In genomic region chr19:49129238-49129583, GRCh38 we compare ENCODE assay signal across 16 cellular contexts. TPM values are rescaled to one million over a fixed set of nuclear protein-coding genes. Genes with fewer than 3 reads are reported as not detected.
DNase-seq lines count a peak whose midpoint lies in the region; ATAC-seq and TF ChIP-seq lines count a peak whose summit lies in the region.
"Had no signal": no experiment of that assay in that cellular context is flagged by ENCODE, and none has a peak within 500 bp of the region (broad histone marks: within the 10 kb centered on the region; RNA-seq: fewer than 3 reads in every experiment).

No MANE protein-coding gene starts in this region.

- CTCF ChIA-PET in activated CD8-positive, alpha-beta T cell treated with anti-CD3 and anti-CD28 coated beads, Interleukin-2, amount 10 ng/mL, durations not matched to agents 7 days and 5 days (lab: Charles Lee) = interaction anchor here (0.7 to 3.7 kb wide), 6 partner anchors 15 to 614 kb away, joined by 3 to 23 read pairs (median 9); partner anchors contain the start of gene LIN7B
- CTCF ChIA-PET in activated CD8-positive, alpha-beta T cell treated with anti-CD3 and anti-CD28 coated beads for 36 hours (lab: Charles Lee) = interaction anchor here (0.6 to 3.7 kb wide), 7 partner anchors 15 to 342 kb away, joined by 3 to 17 read pairs (median 5); partner anchors contain the start of gene LIN7B

- peaks cover 25% of the 10 kb centered on the region for H3K4me1 Mint-ChIP-seq in activated CD8-positive, alpha-beta T cell treated with anti-CD3 and anti-CD28 coated beads, Interleukin-2, amount 10 ng/mL, durations not matched to agents 7 days and 5 days (ENCODE audit: low read depth)
- peaks cover 15% of the 10 kb centered on the region for H3K4me1 Mint-ChIP-seq in activated CD8-positive, alpha-beta T cell treated with anti-CD3 and anti-CD28 coated beads for 36 hours (ENCODE audit: low read depth)
- peaks cover 16% of the 10 kb centered on the region for H3K4me1 Mint-ChIP-seq in osteocyte (ENCODE audit: unreplicated experiment)

- ATAC-seq in activated CD8-positive, alpha-beta T cell treated with anti-CD3 and anti-CD28 coated beads, Interleukin-2, amount 10 ng/mL, durations not matched to agents 7 days and 5 days = no peak
- no peak for ATAC-seq in activated CD8-positive, alpha-beta T cell treated with anti-CD3 and anti-CD28 coated beads for 36 hours
- ATAC-seq in HG02840 (IDR thresholded peaks at IDR 0.05; ENCODE audit: low FRiP score, unreplicated experiment) (no peak), HG02642 (IDR thresholded peaks at IDR 0.05; ENCODE audit: poor library complexity, unreplicated experiment) (no peak)

- intact Hi-C loops in activated CD8-positive, alpha-beta T cell treated with anti-CD3 and anti-CD28 coated beads for 36 hours (cut with micrococcal nuclease) = no loop called here
- intact Hi-C loops in colonic mucosa (cut with DNase I) = no loop called here

- H3K4me1 ChIP-seq in colonic mucosa = no peaks in the 10 kb centered on the region

- peaks cover 9% of the 10 kb centered on the region for H3K27me3 Mint-ChIP-seq in activated CD8-positive, alpha-beta T cell treated with anti-CD3 and anti-CD28 coated beads, Interleukin-2, amount 10 ng/mL, durations not matched to agents 7 days and 5 days (ENCODE audit: low read depth)
- peaks cover under 1% of the 10 kb centered on the region for H3K27me3 Mint-ChIP-seq in activated CD8-positive, alpha-beta T cell treated with anti-CD3 and anti-CD28 coated beads for 36 hours
- no peaks in the 10 kb centered on the region for H3K27me3 Mint-ChIP-seq in osteocyte (ENCODE audit: unreplicated experiment)

- TF ChIP-seq CTCF in activated CD8-positive, alpha-beta T cell treated with anti-CD3 and anti-CD28 coated beads for 36 hours (IDR thresholded peaks at IDR 0.05) = no peak
- TF ChIP-seq CTCF in colonic mucosa (IDR thresholded peaks at IDR 0.05) = no peak
- no peak for TF ChIP-seq CTCF in osteocyte (IDR thresholded peaks at IDR 0.05)

- H3K9me3 Mint-ChIP-seq in activated CD8-positive, alpha-beta T cell treated with anti-CD3 and anti-CD28 coated beads, Interleukin-2, amount 10 ng/mL, durations not matched to agents 7 days and 5 days (ENCODE audit: insufficient read depth) = no peaks in the 10 kb centered on the region
- no peaks in the 10 kb centered on the region for H3K9me3 Mint-ChIP-seq in activated CD8-positive, alpha-beta T cell treated with anti-CD3 and anti-CD28 coated beads for 36 hours
- no peaks in the 10 kb centered on the region for H3K9me3 Mint-ChIP-seq in osteocyte (ENCODE audit: unreplicated experiment)
- H3K9me3 Mint-ChIP-seq: activated T-helper 2 cell treated with anti-CD3 and anti-CD28 coated beads, Interferon-gamma antibody, Interleukin-2, Interleukin-4, amounts not matched to agents 10 μg/mL and 5 μg/mL and 100 μg/mL, durations not matched to agents 14 hours and 24 hours and 36 hours had no signal

- H3K27ac Mint-ChIP-seq in activated CD8-positive, alpha-beta T cell treated with anti-CD3 and anti-CD28 coated beads, Interleukin-2, amount 10 ng/mL, durations not matched to agents 7 days and 5 days = no peak overlapping the region
- no peak overlapping the region for H3K27ac Mint-ChIP-seq in activated CD8-positive, alpha-beta T cell treated with anti-CD3 and anti-CD28 coated beads for 36 hours
- peak overlapping the region; percentile 54 for H3K27ac Mint-ChIP-seq in osteocyte (ENCODE audit: unreplicated experiment)
- H3K27ac Mint-ChIP-seq: activated T-helper 2 cell treated with anti-CD3 and anti-CD28 coated beads, Interferon-gamma antibody, Interleukin-2, Interleukin-4, amounts not matched to agents 10 μg/mL and 5 μg/mL and 100 μg/mL, durations not matched to agents 14 hours and 24 hours and 36 hours had no signal

- H3K9ac ChIP-seq in colonic mucosa (ENCODE audit: low read depth in 2 of 2, low read length in 2 of 2) = no peak overlapping the region

- H3K27me3 ChIP-seq in colonic mucosa = no peaks in the 10 kb centered on the region
- H3K27me3 ChIP-seq: breast epithelium, transverse colon had no signal

- peak; percentile 20 for DNase-seq in activated CD8-positive, alpha-beta T cell treated with anti-CD3 and anti-CD28 coated beads, Interleukin-2, amount 10 ng/mL, durations not matched to agents 7 days and 5 days
- no peak for DNase-seq in activated CD8-positive, alpha-beta T cell treated with anti-CD3 and anti-CD28 coated beads for 36 hours
- peak; percentile 67 for DNase-seq in NCI-H1048 (lab: John Stamatoyannopoulos, UW)
- peak; percentile 68 for DNase-seq in colonic mucosa
- no peak for DNase-seq in osteocyte (ENCODE audit: extremely low spot score, unreplicated experiment)
- DNase-seq in SK-N-DZ (ENCODE audit: low spot score) = no peak
- DNase-seq: GF-D8, NCI-H1436 treated with DMSO at 0.1 percent for 48 hours, sigmoid colon, transverse colon, WERI-Rb-1 had no signal

- peaks cover 2% of the 10 kb centered on the region for H3K36me3 Mint-ChIP-seq in activated CD8-positive, alpha-beta T cell treated with anti-CD3 and anti-CD28 coated beads, Interleukin-2, amount 10 ng/mL, durations not matched to agents 7 days and 5 days (ENCODE audit: low read depth)
- H3K36me3 Mint-ChIP-seq in activated CD8-positive, alpha-beta T cell treated with anti-CD3 and anti-CD28 coated beads for 36 hours (ENCODE audit: low read depth) = peaks cover 1% of the 10 kb centered on the region
- H3K36me3 Mint-ChIP-seq in osteocyte (ENCODE audit: unreplicated experiment) = no peaks in the 10 kb centered on the region

- H3K27ac ChIP-seq in colonic mucosa = no peak overlapping the region
- H3K27ac ChIP-seq: breast epithelium had no signal

- no peak overlapping the region for H3K4me3 Mint-ChIP-seq in activated CD8-positive, alpha-beta T cell treated with anti-CD3 and anti-CD28 coated beads, Interleukin-2, amount 10 ng/mL, durations not matched to agents 7 days and 5 days
- no peak overlapping the region for H3K4me3 Mint-ChIP-seq in activated CD8-positive, alpha-beta T cell treated with anti-CD3 and anti-CD28 coated beads for 36 hours
- peak overlapping the region; percentile 81 for H3K4me3 Mint-ChIP-seq in osteocyte (ENCODE audit: unreplicated experiment)

- no peaks in the 10 kb centered on the region for H3K36me3 ChIP-seq in colonic mucosa
- H3K36me3 ChIP-seq: breast epithelium, sigmoid colon, transverse colon had no signal

- H3K4me3 ChIP-seq in colonic mucosa = no peak overlapping the region
- H3K4me3 ChIP-seq: sigmoid colon had no signal

- POLR2A ChIA-PET in activated CD8-positive, alpha-beta T cell treated with anti-CD3 and anti-CD28 coated beads, Interleukin-2, amount 10 ng/mL, durations not matched to agents 7 days and 5 days (lab: Charles Lee) = interaction anchor here (0.7 kb wide), 1 partner anchor 440 kb away, joined by 3 read pairs; no protein-coding TSS in a partner anchor
- POLR2A ChIA-PET in activated CD8-positive, alpha-beta T cell treated with anti-CD3 and anti-CD28 coated beads for 36 hours (lab: Charles Lee) = interaction anchor here (1.4 to 2.8 kb wide), 4 partner anchors 11 to 24 kb away, joined by 3 to 11 read pairs (median 8); partner anchors contain the start of gene LIN7B

- H3K9me3 ChIP-seq in colonic mucosa = no peaks in the 10 kb centered on the region
- H3K9me3 ChIP-seq: breast epithelium, sigmoid colon, transverse colon had no signal

RNA-seq across cellular contexts. Expression of gene PPFIA3, which starts 9.9 kb away (rescaled TPM):
- total RNA-seq in activated CD8-positive, alpha-beta T cell treated with anti-CD3 and anti-CD28 coated beads, Interleukin-2, amount 10 ng/mL, durations not matched to agents 7 days and 5 days = 1 to 10 TPM; 1.8 to 2.2 TPM
- total RNA-seq in activated CD8-positive, alpha-beta T cell treated with anti-CD3 and anti-CD28 coated beads for 36 hours = 1 to 10 TPM; 3.9 to 5.1 TPM
- total RNA-seq in colonic mucosa (10 to 100 TPM; 27.5 to 36.3 TPM), osteocyte (6.6 and 9.5 TPM in 2 replicates)
- 11.7 and 18.3 TPM in 2 replicates for polyA plus RNA-seq in SK-N-DZ (2014; cell fraction: cytosol; rRNA removed)
- 33.4 and 41.8 TPM in 2 replicates for polyA plus RNA-seq in SK-N-DZ (2014; cell fraction: nucleus; rRNA removed)

RNA-seq across cellular contexts. Expression of gene C19orf73, which starts 10.3 kb away (rescaled TPM):
- total RNA-seq in activated CD8-positive, alpha-beta T cell treated with anti-CD3 and anti-CD28 coated beads, Interleukin-2, amount 10 ng/mL, durations not matched to agents 7 days and 5 days = 1 to 10 TPM in 1 of 2 experiments, under 1 TPM in 1; 0.92 to 1.0 TPM
- total RNA-seq in activated CD8-positive, alpha-beta T cell treated with anti-CD3 and anti-CD28 coated beads for 36 hours = 1 to 10 TPM; 1.5 to 2.0 TPM
- total RNA-seq in colonic mucosa (1 to 10 TPM; 3.5 to 4.8 TPM), osteocyte (1.8 and 3.4 TPM in 2 replicates)
- 3.6 TPM in 1 of 2 replicates, not detected in the other for polyA plus RNA-seq in SK-N-DZ (2014; cell fraction: cytosol; rRNA removed)
- 4.2 and 6.2 TPM in 2 replicates for polyA plus RNA-seq in SK-N-DZ (2014; cell fraction: nucleus; rRNA removed)

RNA-seq across cellular contexts. Expression of gene LIN7B, which starts 15.0 kb away (rescaled TPM):
- total RNA-seq in activated CD8-positive, alpha-beta T cell treated with anti-CD3 and anti-CD28 coated beads, Interleukin-2, amount 10 ng/mL, durations not matched to agents 7 days and 5 days = 1 to 10 TPM; 3.7 to 6.3 TPM
- total RNA-seq in activated CD8-positive, alpha-beta T cell treated with anti-CD3 and anti-CD28 coated beads for 36 hours = 1 to 10 TPM; 2.1 to 4.4 TPM
- total RNA-seq in colonic mucosa (10 to 100 TPM; 11.8 to 14.6 TPM), osteocyte (7.9 and 9.9 TPM in 2 replicates)
- 4.9 and 13.9 TPM in 2 replicates for polyA plus RNA-seq in SK-N-DZ (2014; cell fraction: cytosol; rRNA removed)
- polyA plus RNA-seq in SK-N-DZ (2014; cell fraction: nucleus; rRNA removed) = 31.3 and 32.6 TPM in 2 replicates

RNA-seq across cellular contexts. Expression of gene HRC, which starts 26.0 kb away (rescaled TPM):
- not detected for total RNA-seq in activated CD8-positive, alpha-beta T cell treated with anti-CD3 and anti-CD28 coated beads, Interleukin-2, amount 10 ng/mL, durations not matched to agents 7 days and 5 days
- not detected for total RNA-seq in activated CD8-positive, alpha-beta T cell treated with anti-CD3 and anti-CD28 coated beads for 36 hours
- total RNA-seq in colonic mucosa = 1 to 10 TPM in 1 of 2 donors, under 1 TPM in 1; 0.53 to 1.8 TPM
- total RNA-seq in osteocyte = not detected in 2 replicates
- polyA plus RNA-seq in SK-N-DZ (2014; cell fraction: cytosol; rRNA removed) = 1.4 and 1.5 TPM in 2 replicates
- polyA plus RNA-seq in SK-N-DZ (2014; cell fraction: nucleus; rRNA removed) = 0.85 and 1.2 TPM in 2 replicates
- total RNA-seq: activated T-helper 2 cell treated with anti-CD3 and anti-CD28 coated beads, Interferon-gamma antibody, Interleukin-2, Interleukin-4, amounts not matched to agents 10 μg/mL and 5 μg/mL and 100 μg/mL, durations not matched to agents 14 hours and 24 hours and 36 hours had no signal
- polyA plus RNA-seq: AG04450 had no signal

RNA-seq across cellular contexts. Expression of gene TRPM4, which starts 28.4 kb away (rescaled TPM):
- total RNA-seq in activated CD8-positive, alpha-beta T cell treated with anti-CD3 and anti-CD28 coated beads, Interleukin-2, amount 10 ng/mL, durations not matched to agents 7 days and 5 days = not detected
- under 1 TPM; 0.40 to 0.54 TPM for total RNA-seq in activated CD8-positive, alpha-beta T cell treated with anti-CD3 and anti-CD28 coated beads for 36 hours
- 100 to 1,000 TPM; 175 to 307 TPM for total RNA-seq in colonic mucosa
- 28.5 and 28.7 TPM in 2 replicates for total RNA-seq in osteocyte
- 0.16 and 0.82 TPM in 2 replicates for polyA plus RNA-seq in SK-N-DZ (2014; cell fraction: cytosol; rRNA removed)
- polyA plus RNA-seq in SK-N-DZ (2014; cell fraction: nucleus; rRNA removed) = 0.40 and 0.70 TPM in 2 replicates

Comparison
In these comparisons a context has a peak if more than half of its experiments do, and no peak if none do; other contexts are left out.
1. DNase-seq: peak in activated CD8-positive, alpha-beta T cell treated with anti-CD3 and anti-CD28 coated beads, Interleukin-2, amount 10 ng/mL, durations not matched to agents 7 days and 5 days (single experiment), NCI-H1048 (single experiment) and colonic mucosa (single experiment); none in activated CD8-positive, alpha-beta T cell treated with anti-CD3 and anti-CD28 coated beads for 36 hours (single experiment), osteocyte (single experiment) and SK-N-DZ (single experiment).